Comparison of ENCODE assay signal across 1 cellular context in genomic region chr11:117202386-117203068, GRCh38.
TF ChIP-seq lines count a peak whose summit lies in the region.

No MANE protein-coding gene starts in this region.

TF ChIP-seq in GM23338, 12 proteins besides CTCF, POLR2A, EP300 and RAD21:
- TF ChIP-seq ZNF462 (CRISPR knock-in tag; IDR thresholded peaks at IDR 0.05) (no peak), ZNF114 (CRISPR knock-in tag; IDR thresholded peaks at IDR 0.05) (no peak), POLR2AphosphoS5 (IDR thresholded peaks at IDR 0.05; ENCODE audit: low read depth) (no peak), EZH2phosphoT487 (IDR thresholded peaks at IDR 0.05; ENCODE audit: unreplicated experiment) (no peak), NANOG (IDR thresholded peaks at IDR 0.05; ENCODE audit: borderline replicate concordance) (no peak), ZNF331 (CRISPR knock-in tag; IDR thresholded peaks at IDR 0.05; ENCODE audit: low read depth) (no peak)
TF ChIP-seq in GM23338: peak in this region for 0.
